ENCODE assay signal across 9 cellular contexts in the genomic region with DNA sequence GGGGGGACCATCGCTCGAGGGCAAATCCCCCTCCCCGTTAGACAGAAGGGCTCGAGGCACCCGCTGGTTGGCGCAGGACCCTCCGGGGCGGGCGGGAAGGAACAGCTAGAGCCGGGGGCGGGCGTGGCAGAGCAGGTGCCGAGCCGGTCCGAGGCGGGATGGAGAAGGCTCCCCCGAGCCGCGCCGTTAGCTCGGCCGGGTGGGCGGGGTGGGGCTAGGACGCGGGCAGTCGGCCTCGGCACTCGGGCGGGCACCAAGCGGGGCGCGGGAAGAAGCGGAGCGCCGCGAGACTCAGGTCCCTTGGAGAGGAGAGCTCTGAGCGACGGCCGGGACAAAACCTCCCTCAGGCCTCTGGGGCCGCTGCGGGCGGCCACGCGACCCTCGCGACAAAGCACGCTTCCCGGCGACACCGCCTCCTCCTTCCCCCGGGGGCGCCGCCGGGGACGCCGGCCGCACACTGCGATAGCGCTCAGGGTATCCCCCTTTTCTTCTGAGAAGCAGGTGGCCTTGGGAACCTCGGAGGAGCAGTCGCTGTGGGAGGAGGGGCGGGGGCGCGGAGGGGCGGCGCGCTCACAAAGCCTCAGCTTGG. TPM values are rescaled to one million over a fixed set of nuclear protein-coding genes. Genes with fewer than 3 reads are reported as not detected.
DNase-seq lines count a peak whose midpoint lies in the region; ATAC-seq, FAIRE-seq and TF ChIP-seq lines count a peak whose summit lies in the region.
"Had no signal": no experiment of that assay in that cellular context is flagged by ENCODE, and none has a peak within 500 bp of the region (broad histone marks: within the 10 kb centered on the region; RNA-seq: fewer than 3 reads in every experiment).

No MANE protein-coding gene starts in this region.

- DNase-seq in DMS79 (lab: John Stamatoyannopoulos, UW): peak; percentile 56
- DNase-seq in H7: peak; percentile 84
- DNase-seq in RWPE1 (ENCODE audit: low spot score): no peak
- DNase-seq in Right ventricle myocardium superior: peak; percentile 45
- DNase-seq in retinal pigment epithelial cell (ENCODE audit: low read depth): no peak
- no peak for DNase-seq in cortex of kidney (lab: John Stamatoyannopoulos, UW)
- DNase-seq in RKO (ENCODE audit: low spot score): no peak
- DNase-seq in urothelium cell line (ENCODE audit: low spot score): no peak

- no peaks in the 10 kb centered on the region for H3K36me3 ChIP-seq in H7 (replicated peaks; ENCODE audit: control insufficient read depth, insufficient read depth, low read length)

- H3K4me3 ChIP-seq in H7 (ENCODE audit: insufficient read depth, low read depth, low read length) (peak overlapping the region; percentile 68), retinal pigment epithelial cell (ENCODE audit: low read length) (peak overlapping the region; percentile 61)

- POLR2A ChIA-PET in RWPE1 (lab: Yijun Ruan, JAX; ENCODE audit: low non-redundant PET): interaction anchor here (1.1 kb wide), 1 partner anchor 11 kb away, joined by 3 read pairs; no protein-coding TSS in a partner anchor

- H3K27me3 ChIP-seq in H7 (ENCODE audit: control insufficient read depth, insufficient read depth, low read length): peaks cover 59% of the 10 kb centered on the region

- no peak for FAIRE-seq in urothelium cell line (lab: Jason Lieb, UNC)

- intact Hi-C loops in Right ventricle myocardium superior (cut with DNase I): no loop called here

- TF ChIP-seq CTCF in RWPE1 (conservative IDR thresholded peaks at IDR 0.05; ENCODE audit: low read depth) (no peak), retinal pigment epithelial cell (conservative IDR thresholded peaks at IDR 0.05; ENCODE audit: low read depth, low read length) (no peak)

- CTCF ChIA-PET in RWPE1 (lab: Yijun Ruan, JAX): no interaction called here

- peak; percentile 25 for ATAC-seq in Right ventricle myocardium superior (ENCODE audit: poor library complexity)

- peak overlapping the region; percentile 76 for H3K27ac ChIP-seq in RWPE1
- H3K27ac ChIP-seq: HL-60 had no signal

RNA-seq across cellular contexts. Expression of a gene that starts 0.7 kb away (rescaled TPM):
- total RNA-seq in H7 (2014; rRNA removed; shearing (Covaris generic)): 1.8 and 2.1 TPM in 2 replicates
- 317 TPM for total RNA-seq in Right ventricle myocardium superior

Comparison
In these comparisons a context has a peak if more than half of its experiments do, and no peak if none do; other contexts are left out.
1. DNase-seq: peak in DMS79 (single experiment), H7 (single experiment) and Right ventricle myocardium superior (single experiment); none in RWPE1 (single experiment), retinal pigment epithelial cell (single experiment), cortex of kidney (single experiment), RKO (single experiment) and urothelium cell line (single experiment).
2. RNA of a gene that starts 0.7 kb away (total RNA-seq): 317 TPM in Right ventricle myocardium superior (single experiment); 1.8 to 2.1 TPM in H7; every median in the first group is over 100 times any median in the second.